In genomic region chr3:50600141-50600753, GRCh38 we compare ENCODE assay signal across 9 cellular contexts. TPM values are rescaled to one million over a fixed set of nuclear protein-coding genes. Genes with fewer than 3 reads are reported as not detected.
DNase-seq lines count a peak whose midpoint lies in the region; ATAC-seq and TF ChIP-seq lines count a peak whose summit lies in the region.
"Had no signal": no experiment of that assay in that cellular context is flagged by ENCODE, and none has a peak within 500 bp of the region (broad histone marks: within the 10 kb centered on the region; RNA-seq: fewer than 3 reads in every experiment).

No MANE protein-coding gene starts in this region.

- H3K4me1 Mint-ChIP-seq in naive thymus-derived CD8-positive, alpha-beta T cell: peaks cover 43 to 80% (median 72%) of the 10 kb centered on the region in 4 donors
- peaks cover 23% of the 10 kb centered on the region for H3K4me1 Mint-ChIP-seq in osteocyte (ENCODE audit: unreplicated experiment)

- H3K4me3 ChIP-seq in left ventricle myocardium inferior (no peak overlapping the region), ascending aorta (no peak overlapping the region), uterus (no peak overlapping the region)

- H3K4me1 ChIP-seq in left ventricle myocardium inferior (peaks cover 69% of the 10 kb centered on the region), ascending aorta (peaks cover 20 to 29% of the 10 kb centered on the region in 2 donors), uterus (peaks cover 29 to 32% of the 10 kb centered on the region in 2 donors)

- H3K27me3 Mint-ChIP-seq in naive thymus-derived CD8-positive, alpha-beta T cell: no peaks in the 10 kb centered on the region
- H3K27me3 Mint-ChIP-seq in osteocyte (ENCODE audit: unreplicated experiment): peaks cover 2% of the 10 kb centered on the region

- peak overlapping the region; percentile 88 to 99 (median 94) for H3K27ac Mint-ChIP-seq in naive thymus-derived CD8-positive, alpha-beta T cell
- no peak overlapping the region for H3K27ac Mint-ChIP-seq in osteocyte (ENCODE audit: unreplicated experiment)

- no peak for ATAC-seq in Right ventricle myocardium inferior
- ATAC-seq in naive thymus-derived CD8-positive, alpha-beta T cell: no peak
- no peak for ATAC-seq in GM19397 (IDR thresholded peaks at IDR 0.05; ENCODE audit: unreplicated experiment)

- intact Hi-C loops in left ventricle myocardium inferior (cut with micrococcal nuclease) (no loop called here), Right ventricle myocardium inferior (cut with DNase I) (no loop called here), ascending aorta (cut with DNase I) (loop anchor here (2.0 to 5.0 kb wide), 2 partner anchors 17 to 248 kb away; partner anchors contain the start of genes CYB561D2, MAPKAPK3 and NPRL2), uterus (cut with DNase I; ENCODE audit: low total_unique reads) (no loop called here)

- H3K27ac ChIP-seq in left ventricle myocardium inferior (replicated peaks): peak overlapping the region; percentile 100
- peak overlapping the region; percentile 94 to 98 for H3K27ac ChIP-seq in ascending aorta
- peak overlapping the region; percentile 94 to 96 for H3K27ac ChIP-seq in uterus

- no peak for DNase-seq in left ventricle myocardium inferior
- DNase-seq in Right ventricle myocardium inferior (ENCODE audit: missing footprints): no peak
- DNase-seq in ascending aorta (ENCODE audit: low spot score in 2 of 2): no peak
- DNase-seq in naive thymus-derived CD8-positive, alpha-beta T cell: no peak
- no peak for DNase-seq in uterus
- DNase-seq in osteocyte (ENCODE audit: extremely low spot score, unreplicated experiment): no peak
- no peak for DNase-seq in NCI-H1436 (lab: John Stamatoyannopoulos, UW)

- no peaks in the 10 kb centered on the region for H3K9me3 Mint-ChIP-seq in naive thymus-derived CD8-positive, alpha-beta T cell
- H3K9me3 Mint-ChIP-seq in osteocyte (ENCODE audit: unreplicated experiment): no peaks in the 10 kb centered on the region

- TF ChIP-seq POLR2A in uterus (IDR thresholded peaks at IDR 0.05): no peak

- no peak for TF ChIP-seq CTCF in left ventricle myocardium inferior (IDR thresholded peaks at IDR 0.05; ENCODE audit: borderline replicate concordance)
- no peak for TF ChIP-seq CTCF in ascending aorta (IDR thresholded peaks at IDR 0.05)
- no peak for TF ChIP-seq CTCF in uterus (IDR thresholded peaks at IDR 0.05)
- TF ChIP-seq CTCF in osteocyte (IDR thresholded peaks at IDR 0.05): no peak

- H3K36me3 ChIP-seq in left ventricle myocardium inferior (no peaks in the 10 kb centered on the region), ascending aorta (no peaks in the 10 kb centered on the region), uterus (no peaks in the 10 kb centered on the region)
- H3K36me3 ChIP-seq: brain microvascular endothelial cell had no signal

- peak overlapping the region in 5 of 10 donors; percentile 30 to 92 (median 81) for H3K4me3 Mint-ChIP-seq in naive thymus-derived CD8-positive, alpha-beta T cell
- no peak overlapping the region for H3K4me3 Mint-ChIP-seq in osteocyte (ENCODE audit: unreplicated experiment)

- POLR2A ChIA-PET in naive thymus-derived CD8-positive, alpha-beta T cell (lab: Charles Lee): interaction anchor here (7.5 to 21.2 kb wide), 3 partner anchors 10 to 25 kb away, joined by 104 to 623 read pairs (median 433); partner anchors contain the start of genes C3orf18, CISH and HEMK1

- H3K9me3 ChIP-seq in left ventricle myocardium inferior (replicated peaks) (no peaks in the 10 kb centered on the region), ascending aorta (no peaks in the 10 kb centered on the region), uterus (no peaks in the 10 kb centered on the region)

- H3K36me3 Mint-ChIP-seq in naive thymus-derived CD8-positive, alpha-beta T cell: peaks cover 0 to 20% (median under 1%) of the 10 kb centered on the region in 3 donors
- no peaks in the 10 kb centered on the region for H3K36me3 Mint-ChIP-seq in osteocyte (ENCODE audit: unreplicated experiment)

- H3K27me3 ChIP-seq in left ventricle myocardium inferior (ENCODE audit: low read depth): no peaks in the 10 kb centered on the region
- H3K27me3 ChIP-seq in ascending aorta: no peaks in the 10 kb centered on the region
- H3K27me3 ChIP-seq in uterus: no peaks in the 10 kb centered on the region
- H3K27me3 ChIP-seq: brain microvascular endothelial cell had no signal

RNA-seq across cellular contexts. Expression of gene CISH, which starts 11.3 kb away (rescaled TPM):
- 16.6 TPM for total RNA-seq in left ventricle myocardium inferior
- total RNA-seq in Right ventricle myocardium inferior: 13.2 TPM
- 6.1 TPM for total RNA-seq in ascending aorta
- total RNA-seq in naive thymus-derived CD8-positive, alpha-beta T cell: 1 to 10 TPM; 8.1 to 8.8 TPM
- 100 to 1,000 TPM in 2 of 3 donors, 10 to 100 TPM in 1; 16.3 to 135 (median 100) TPM for polyA plus RNA-seq in naive thymus-derived CD8-positive, alpha-beta T cell
- total RNA-seq in uterus: 10 to 100 TPM in 1 of 4 donors, 1 to 10 TPM in 2, not detected in 1; 2.1 to 12.3 (median 5.6) TPM
- total RNA-seq in osteocyte: 1.7 and 2.4 TPM in 2 replicates

RNA-seq across cellular contexts. Expression of gene MAPKAPK3, which starts 16.7 kb away (rescaled TPM):
- total RNA-seq in left ventricle myocardium inferior (359 TPM), Right ventricle myocardium inferior (412 TPM), ascending aorta (23.7 TPM), uterus (10 to 100 TPM; 22.0 to 39.1 (median 29.0) TPM), osteocyte (24.8 and 31.9 TPM in 2 replicates)
- total RNA-seq in naive thymus-derived CD8-positive, alpha-beta T cell: 10 to 100 TPM; 27.5 TPM
- polyA plus RNA-seq in naive thymus-derived CD8-positive, alpha-beta T cell: 10 to 100 TPM; 42.4 to 48.2 (median 48.1) TPM

RNA-seq across cellular contexts. Expression of gene HEMK1, which starts 30.9 kb away (rescaled TPM):
- total RNA-seq in left ventricle myocardium inferior: 16.1 TPM
- 14.0 TPM for total RNA-seq in Right ventricle myocardium inferior
- 13.1 TPM for total RNA-seq in ascending aorta
- total RNA-seq in naive thymus-derived CD8-positive, alpha-beta T cell: 10 to 100 TPM; 65.1 to 67.1 TPM
- polyA plus RNA-seq in naive thymus-derived CD8-positive, alpha-beta T cell: 10 to 100 TPM; 20.2 to 43.1 (median 30.3) TPM
- 10 to 100 TPM in 2 of 4 donors, 1 to 10 TPM in 1, under 1 TPM in 1; 0.77 to 26.5 (median 11.4) TPM for total RNA-seq in uterus
- 19.9 and 23.1 TPM in 2 replicates for total RNA-seq in osteocyte

RNA-seq across cellular contexts. Expression of gene C3orf18, which starts 32.7 kb away (rescaled TPM):
- 57.2 TPM for total RNA-seq in left ventricle myocardium inferior
- 48.4 TPM for total RNA-seq in Right ventricle myocardium inferior
- total RNA-seq in ascending aorta: 29.5 TPM
- 10 to 100 TPM; 17.7 to 18.4 TPM for total RNA-seq in naive thymus-derived CD8-positive, alpha-beta T cell
- polyA plus RNA-seq in naive thymus-derived CD8-positive, alpha-beta T cell: 10 to 100 TPM; 14.1 to 17.3 (median 14.2) TPM
- total RNA-seq in uterus: 10 to 100 TPM in 3 of 4 donors, 1 to 10 TPM in 1; 7.1 to 21.0 (median 20.7) TPM
- 2.2 and 3.9 TPM in 2 replicates for total RNA-seq in osteocyte
